ENCODE assay signal across 27 cellular contexts in the genomic region with DNA sequence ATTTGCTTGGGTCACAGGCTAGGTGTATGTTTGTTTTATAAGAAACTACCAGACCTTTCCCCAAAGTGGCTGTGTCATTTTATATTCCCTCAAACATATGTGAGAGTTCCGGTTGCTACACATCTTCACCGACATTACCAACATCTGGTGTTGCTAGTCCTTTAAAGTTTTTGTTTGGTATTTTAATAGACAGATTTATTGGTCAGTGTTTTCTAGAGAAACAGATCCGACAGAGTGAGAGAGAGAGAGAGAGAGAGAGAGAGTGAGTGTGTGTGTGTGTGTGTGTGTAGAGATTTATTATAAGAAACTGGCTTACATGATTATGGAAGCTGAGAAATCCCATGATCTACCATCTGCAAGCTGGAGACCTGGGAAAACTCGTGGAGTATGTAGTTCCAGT. TPM values are rescaled to one million over a fixed set of nuclear protein-coding genes. Genes with fewer than 3 reads are reported as not detected.
DNase-seq lines count a peak whose midpoint lies in the region; ATAC-seq and TF ChIP-seq lines count a peak whose summit lies in the region.
"Had no signal": no experiment of that assay in that cellular context is flagged by ENCODE, and none has a peak within 500 bp of the region (broad histone marks: within the 10 kb centered on the region; RNA-seq: fewer than 3 reads in every experiment).

No MANE protein-coding gene starts in this region.

- H3K4me1 Mint-ChIP-seq in WTC11 = peaks cover 43% of the 10 kb centered on the region
- peaks cover 77% of the 10 kb centered on the region for H3K4me1 Mint-ChIP-seq in nephron progenitor cell
- H3K4me1 Mint-ChIP-seq in osteocyte (ENCODE audit: unreplicated experiment) = peaks cover 28% of the 10 kb centered on the region

- H2AFZ ChIP-seq in DND-41 (ENCODE audit: low read depth, low read length) = no peak overlapping the region

- DNase-seq in AG09309 (ENCODE audit: low read depth) (peak; percentile 55), DND-41 (no peak), WTC11 (ENCODE audit: low spot score) (no peak), nephron progenitor cell (no peak), NCI-H187 treated with DMSO at 0.1 percent for 48 hours (lab: John Stamatoyannopoulos, UW) (no peak), NCI-H2107 (lab: John Stamatoyannopoulos, UW) (no peak), osteocyte (ENCODE audit: extremely low spot score, unreplicated experiment) (no peak)
- DNase-seq: activated CD4-positive, alpha-beta T cell treated with anti-CD3 and anti-CD28 coated beads, Interleukin-2, amount 50 U/mL, for 4 hours; activated CD4-positive, CD25-positive, alpha-beta regulatory T cell; C1 segment of cervical spinal cord; erythroblast; foreskin melanocyte; hippocampal formation; NCI-H1105 treated with DMSO at 0.1 percent for 48 hours; NCI-H2029; nucleus accumbens; Peyer's patch; SHP77 treated with DMSO at 0.1 percent for 48 hours had no signal

- TF ChIP-seq CTCF in AG09309 (IDR thresholded peaks at IDR 0.05; ENCODE audit: control insufficient read depth, insufficient read depth, low read depth, low read length, missing control alignments) = no peak
- no peak for TF ChIP-seq CTCF in DND-41 (IDR thresholded peaks at IDR 0.05; ENCODE audit: borderline replicate concordance, extremely low read depth, low read length, poor library complexity, severe bottlenecking)
- TF ChIP-seq CTCF in WTC11 (IDR thresholded peaks at IDR 0.05) = no peak
- TF ChIP-seq CTCF in nephron progenitor cell (IDR thresholded peaks at IDR 0.05) = no peak
- TF ChIP-seq CTCF in osteocyte (IDR thresholded peaks at IDR 0.05) = no peak

- no peaks in the 10 kb centered on the region for H3K9me3 ChIP-seq in DND-41 (ENCODE audit: insufficient read depth, low read length, severe bottlenecking)
- H3K9me3 ChIP-seq: A549, breast epithelium, Peyer's patch, tibial nerve had no signal

- peaks cover 98% of the 10 kb centered on the region for H3K4me1 ChIP-seq in DND-41 (ENCODE audit: insufficient read depth, low read length)

- H3K27me3 Mint-ChIP-seq in WTC11 (ENCODE audit: low read depth) = no peaks in the 10 kb centered on the region
- no peaks in the 10 kb centered on the region for H3K27me3 Mint-ChIP-seq in nephron progenitor cell (ENCODE audit: low read depth, poor library complexity)
- H3K27me3 Mint-ChIP-seq in osteocyte (ENCODE audit: unreplicated experiment) = no peaks in the 10 kb centered on the region
- H3K27me3 Mint-ChIP-seq: activated naive CD4-positive, alpha-beta T cell treated with anti-CD3 and anti-CD28 coated beads, Interleukin-2, amount 50 U/mL, for 24 hours; stimulated activated naive CD8-positive, alpha-beta T cell treated with anti-CD3 and anti-CD28 coated beads, Interleukin-15, Interleukin-2, amounts not matched to agents 100 ng/mL and 50 ng/mL, for 24 hours had no signal

- peaks cover 99% of the 10 kb centered on the region for H3K79me2 ChIP-seq in DND-41 (ENCODE audit: insufficient read depth, low read length)

- H3K9me3 Mint-ChIP-seq in WTC11 = 0 out of 2 replicates have a peak, but pooled peaks cover 3% of the 10 kb centered on the region
- H3K9me3 Mint-ChIP-seq in nephron progenitor cell = no peaks in the 10 kb centered on the region
- no peaks in the 10 kb centered on the region for H3K9me3 Mint-ChIP-seq in osteocyte (ENCODE audit: unreplicated experiment)
- H3K9me3 Mint-ChIP-seq: stimulated activated naive CD8-positive, alpha-beta T cell treated with anti-CD3 and anti-CD28 coated beads, Interleukin-15, Interleukin-2, amounts not matched to agents 100 ng/mL and 50 ng/mL, for 24 hours had no signal

- H3K27ac ChIP-seq in DND-41 (ENCODE audit: low read length) = peak overlapping the region; percentile 75
- H3K27ac ChIP-seq: A549, Peyer's patch, skin epidermis, tibial nerve had no signal

- ATAC-seq in DND-41 (ENCODE audit: insufficient read depth, low read depth) = no peak
- no peak for ATAC-seq in WTC11
- ATAC-seq in HG02798 (IDR thresholded peaks at IDR 0.05; ENCODE audit: poor library complexity, unreplicated experiment) = no peak
- ATAC-seq: A549, left lobe of liver had no signal

- POLR2A ChIA-PET in WTC11 (lab: Charles Lee) = no interaction called here

- CTCF ChIA-PET in WTC11 (lab: Charles Lee) = interaction anchor here (1.6 kb wide), 1 partner anchor 23 kb away, joined by 4 read pairs; no protein-coding TSS in a partner anchor

- H3K36me3 Mint-ChIP-seq in WTC11 (peaks cover 10% of the 10 kb centered on the region), nephron progenitor cell (ENCODE audit: low read depth) (peaks cover 32% of the 10 kb centered on the region), osteocyte (ENCODE audit: unreplicated experiment) (no peaks in the 10 kb centered on the region)

- H3K27ac Mint-ChIP-seq in WTC11 (peak overlapping the region; percentile 95), nephron progenitor cell (peak overlapping the region; percentile 20), osteocyte (ENCODE audit: unreplicated experiment) (no peak overlapping the region)
- H3K27ac Mint-ChIP-seq: activated naive CD4-positive, alpha-beta T cell treated with anti-CD3 and anti-CD28 coated beads, Interleukin-2, amount 50 U/mL, for 24 hours; memory B cell; stimulated activated naive CD8-positive, alpha-beta T cell treated with anti-CD3 and anti-CD28 coated beads, Interleukin-15, Interleukin-2, amounts not matched to agents 100 ng/mL and 50 ng/mL, for 24 hours had no signal

- peaks cover 33% of the 10 kb centered on the region for H4K20me1 ChIP-seq in DND-41 (ENCODE audit: insufficient read depth, low read length)

- no peak overlapping the region for H3K9ac ChIP-seq in DND-41 (ENCODE audit: low read depth, low read length)

- H3K27me3 ChIP-seq in DND-41 (ENCODE audit: insufficient read depth, low read length, poor library complexity) = no peaks in the 10 kb centered on the region
- H3K27me3 ChIP-seq: breast epithelium, Peyer's patch, tibial nerve had no signal

- H3K4me3 ChIP-seq in AG09309 (ENCODE audit: control insufficient read depth, low read depth, low read length) (no peak overlapping the region), DND-41 (ENCODE audit: low read depth in 1 of 2, low read length in 2 of 2) (no peak overlapping the region)
- H3K4me3 ChIP-seq: A549, breast epithelium, Peyer's patch, skin epidermis, tibial nerve had no signal

- no peak overlapping the region for H3K4me3 Mint-ChIP-seq in WTC11
- H3K4me3 Mint-ChIP-seq in nephron progenitor cell = no peak overlapping the region
- H3K4me3 Mint-ChIP-seq in osteocyte (ENCODE audit: unreplicated experiment) = no peak overlapping the region
- H3K4me3 Mint-ChIP-seq: activated naive CD4-positive, alpha-beta T cell treated with anti-CD3 and anti-CD28 coated beads, Interleukin-2, amount 50 U/mL, for 24 hours; memory B cell; stimulated activated naive CD8-positive, alpha-beta T cell treated with anti-CD3 and anti-CD28 coated beads, Interleukin-15, Interleukin-2, amounts not matched to agents 100 ng/mL and 50 ng/mL, for 24 hours had no signal

- no peak overlapping the region for H3K4me2 ChIP-seq in DND-41 (ENCODE audit: insufficient read depth, low read length)

- peaks cover 62% of the 10 kb centered on the region for H3K36me3 ChIP-seq in DND-41 (ENCODE audit: insufficient read depth, low read length)
- H3K36me3 ChIP-seq: breast epithelium, Peyer's patch, tibial nerve had no signal

TF ChIP-seq in WTC11, 78 proteins besides CTCF, POLR2A, EP300 and RAD21:
- TF ChIP-seq TCF7 (CRISPR knock-in tag; IDR thresholded peaks at IDR 0.05; ENCODE audit: low read depth) (no peak), ZBTB21 (CRISPR knock-in tag; IDR thresholded peaks at IDR 0.05; ENCODE audit: borderline replicate concordance) (no peak), ZNF219 (CRISPR knock-in tag; IDR thresholded peaks at IDR 0.05; ENCODE audit: borderline replicate concordance) (no peak)
- TF ChIP-seq, protein P1, sequence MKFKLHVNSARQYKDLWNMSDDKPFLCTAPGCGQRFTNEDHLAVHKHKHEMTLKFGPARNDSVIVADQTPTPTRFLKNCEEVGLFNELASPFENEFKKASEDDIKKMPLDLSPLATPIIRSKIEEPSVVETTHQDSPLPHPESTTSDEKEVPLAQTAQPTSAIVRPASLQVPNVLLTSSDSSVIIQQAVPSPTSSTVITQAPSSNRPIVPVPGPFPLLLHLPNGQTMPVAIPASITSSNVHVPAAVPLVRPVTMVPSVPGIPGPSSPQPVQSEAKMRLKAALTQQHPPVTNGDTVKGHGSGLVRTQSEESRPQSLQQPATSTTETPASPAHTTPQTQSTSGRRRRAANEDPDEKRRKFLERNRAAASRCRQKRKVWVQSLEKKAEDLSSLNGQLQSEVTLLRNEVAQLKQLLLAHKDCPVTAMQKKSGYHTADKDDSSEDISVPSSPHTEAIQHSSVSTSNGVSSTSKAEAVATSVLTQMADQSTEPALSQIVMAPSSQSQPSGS (CRISPR knock-in tag; IDR thresholded peaks at IDR 0.05; ENCODE audit: borderline replicate concordance, low read depth) = no peak
- TF ChIP-seq, protein P2, sequence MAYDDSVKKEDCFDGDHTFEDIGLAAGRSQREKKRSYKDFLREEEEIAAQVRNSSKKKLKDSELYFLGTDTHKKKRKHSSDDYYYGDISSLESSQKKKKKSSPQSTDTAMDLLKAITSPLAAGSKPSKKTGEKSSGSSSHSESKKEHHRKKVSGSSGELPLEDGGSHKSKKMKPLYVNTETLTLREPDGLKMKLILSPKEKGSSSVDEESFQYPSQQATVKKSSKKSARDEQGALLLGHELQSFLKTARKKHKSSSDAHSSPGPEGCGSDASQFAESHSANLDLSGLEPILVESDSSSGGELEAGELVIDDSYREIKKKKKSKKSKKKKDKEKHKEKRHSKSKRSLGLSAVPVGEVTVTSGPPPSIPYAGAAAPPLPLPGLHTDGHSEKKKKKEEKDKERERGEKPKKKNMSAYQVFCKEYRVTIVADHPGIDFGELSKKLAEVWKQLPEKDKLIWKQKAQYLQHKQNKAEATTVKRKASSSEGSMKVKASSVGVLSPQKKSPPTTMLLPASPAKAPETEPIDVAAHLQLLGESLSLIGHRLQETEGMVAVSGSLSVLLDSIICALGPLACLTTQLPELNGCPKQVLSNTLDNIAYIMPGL (CRISPR knock-in tag; IDR thresholded peaks at IDR 0.05) = no peak

RNA-seq across cellular contexts. Expression of a gene that starts 31.0 kb away (rescaled TPM):
- total RNA-seq in WTC11 (2021) = 12.3 to 12.6 TPM (median 12.3 TPM) in 3 replicates
- total RNA-seq in osteocyte = 1.2 and 1.3 TPM in 2 replicates
